In the genomic region with DNA sequence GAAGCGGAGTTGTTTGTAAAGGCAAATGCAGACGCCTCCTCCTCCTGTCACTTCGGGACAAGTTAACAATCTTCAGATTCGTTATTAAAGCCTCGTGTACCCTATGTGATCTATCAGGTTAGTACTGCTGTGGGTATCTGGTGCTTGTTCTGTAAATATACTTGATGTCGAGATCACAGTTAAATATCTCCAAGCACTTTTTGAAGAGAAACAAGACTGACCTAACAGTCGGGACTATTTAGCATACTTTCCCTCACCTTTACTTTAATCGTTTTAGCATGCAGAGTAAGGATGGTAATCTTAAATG, we compare ENCODE assay signal across 8 cellular contexts. TPM values are rescaled to one million over a fixed set of nuclear protein-coding genes. Genes with fewer than 3 reads are reported as not detected.
A peak's percentile ranks its signal among the peaks of the same experiment; 100 is the strongest.
DNase-seq lines count a peak whose midpoint lies in the region; ATAC-seq and TF ChIP-seq lines count a peak whose summit lies in the region.

No MANE protein-coding gene starts in this region.

- no peaks in the 10 kb centered on the region for H3K9me2 ChIP-seq in Karpas-422 (replicated peaks; ENCODE audit: insufficient read depth, low read length)

- H4K20me1 ChIP-seq in Karpas-422 (ENCODE audit: insufficient read depth, low read depth, low read length) = no peaks in the 10 kb centered on the region

- DNase-seq in CD4-positive, CD25-positive, alpha-beta regulatory T cell = no peak
- DNase-seq in Karpas-422 (no peak), nephron progenitor cell (no peak), NCI-H226 (no peak), dermis blood vessel endothelial cell (no peak), NCI-H82 (lab: John Stamatoyannopoulos, UW) (no peak)

- no peak for TF ChIP-seq CTCF in nephron progenitor cell (IDR thresholded peaks at IDR 0.05)

- peak overlapping the region; percentile 99 for H3K4me3 ChIP-seq in CD4-positive, CD25-positive, alpha-beta regulatory T cell (ENCODE audit: low read depth, low read length)
- H3K4me3 ChIP-seq in Karpas-422 (ENCODE audit: low read length) = peak overlapping the region; percentile 87

- peak overlapping the region; percentile 87 for H3K27ac ChIP-seq in CD4-positive, CD25-positive, alpha-beta regulatory T cell (ENCODE audit: insufficient read depth, low read length, poor library complexity, severe bottlenecking)
- peak overlapping the region; percentile 57 for H3K27ac ChIP-seq in Karpas-422 (ENCODE audit: low read length)

- peak overlapping the region; percentile 95 for H3K4me2 ChIP-seq in Karpas-422 (ENCODE audit: low read depth, low read length, poor library complexity, severe bottlenecking)

- H3K36me3 ChIP-seq in CD4-positive, CD25-positive, alpha-beta regulatory T cell (ENCODE audit: control insufficient read depth, insufficient read depth, low read length) = peaks cover 3% of the 10 kb centered on the region
- H3K36me3 ChIP-seq in Karpas-422 (ENCODE audit: insufficient read depth, low read length) = peaks cover 3% of the 10 kb centered on the region; the same call in 1 of the 2 replicates

- H3K9me3 ChIP-seq in CD4-positive, CD25-positive, alpha-beta regulatory T cell (ENCODE audit: control insufficient read depth in 2 of 2, low read length in 2 of 2) = no peaks in the 10 kb centered on the region
- no peaks in the 10 kb centered on the region for H3K9me3 ChIP-seq in Karpas-422 (ENCODE audit: low read length)

- H3K4me3 Mint-ChIP-seq in CD4-positive, CD25-positive, alpha-beta regulatory T cell = peak overlapping the region; percentile 91 to 99 (median 98)
- H3K4me3 Mint-ChIP-seq in dendritic cell treated with granulocyte-macrophage colony-stimulating factor and Interleukin-4, amounts not matched to agents 40 ng/mL and 50 ng/mL, for 4 days = peak overlapping the region; percentile 98
- peak overlapping the region; percentile 97 for H3K4me3 Mint-ChIP-seq in nephron progenitor cell

- H3K27ac Mint-ChIP-seq in CD4-positive, CD25-positive, alpha-beta regulatory T cell = peak overlapping the region; percentile 93 to 98 (median 96)
- peak overlapping the region; percentile 96 for H3K27ac Mint-ChIP-seq in dendritic cell treated with granulocyte-macrophage colony-stimulating factor and Interleukin-4, amounts not matched to agents 40 ng/mL and 50 ng/mL, for 4 days
- peak overlapping the region; percentile 97 for H3K27ac Mint-ChIP-seq in nephron progenitor cell

- H2AFZ ChIP-seq in Karpas-422 (ENCODE audit: low read length) = no peak overlapping the region

- intact Hi-C loops in dendritic cell treated with granulocyte-macrophage colony-stimulating factor and Interleukin-4, amounts not matched to agents 40 ng/mL and 50 ng/mL, for 4 days (cut with micrococcal nuclease) = loop anchor here (10.0 kb wide), 1 partner anchor 241 kb away; a partner anchor contains a TSS

- H3K4me1 Mint-ChIP-seq in CD4-positive, CD25-positive, alpha-beta regulatory T cell = peaks cover 19 to 42% (median 28%) of the 10 kb centered on the region in 4 donors
- H3K4me1 Mint-ChIP-seq in dendritic cell treated with granulocyte-macrophage colony-stimulating factor and Interleukin-4, amounts not matched to agents 40 ng/mL and 50 ng/mL, for 4 days (ENCODE audit: low read depth) = peaks cover 11% of the 10 kb centered on the region
- H3K4me1 Mint-ChIP-seq in nephron progenitor cell = peaks cover 27% of the 10 kb centered on the region

- H3K36me3 Mint-ChIP-seq in CD4-positive, CD25-positive, alpha-beta regulatory T cell = peaks cover 5% of the 10 kb centered on the region
- peaks cover 30% of the 10 kb centered on the region for H3K36me3 Mint-ChIP-seq in dendritic cell treated with granulocyte-macrophage colony-stimulating factor and Interleukin-4, amounts not matched to agents 40 ng/mL and 50 ng/mL, for 4 days (ENCODE audit: low read depth)
- peaks cover 33% of the 10 kb centered on the region for H3K36me3 Mint-ChIP-seq in nephron progenitor cell (ENCODE audit: low read depth)

- peaks cover 17% of the 10 kb centered on the region for H3K27me3 ChIP-seq in CD4-positive, CD25-positive, alpha-beta regulatory T cell (ENCODE audit: control insufficient read depth, insufficient read depth, low read length)
- no peaks in the 10 kb centered on the region for H3K27me3 ChIP-seq in Karpas-422 (ENCODE audit: low read length)

- peak overlapping the region; percentile 79 for H3K9ac ChIP-seq in Karpas-422 (ENCODE audit: low read length)

- peaks cover 51% of the 10 kb centered on the region for H3K79me2 ChIP-seq in Karpas-422 (ENCODE audit: low read length)

- peaks cover 14% of the 10 kb centered on the region for H3K27me3 Mint-ChIP-seq in CD4-positive, CD25-positive, alpha-beta regulatory T cell
- peaks cover 18% of the 10 kb centered on the region for H3K27me3 Mint-ChIP-seq in dendritic cell treated with granulocyte-macrophage colony-stimulating factor and Interleukin-4, amounts not matched to agents 40 ng/mL and 50 ng/mL, for 4 days
- H3K27me3 Mint-ChIP-seq in nephron progenitor cell (ENCODE audit: low read depth, poor library complexity) = peaks cover 41% of the 10 kb centered on the region

- peaks cover 0 to 2% (median 0%) of the 10 kb centered on the region in 7 donors for H3K9me3 Mint-ChIP-seq in CD4-positive, CD25-positive, alpha-beta regulatory T cell
- no peaks in the 10 kb centered on the region for H3K9me3 Mint-ChIP-seq in dendritic cell treated with granulocyte-macrophage colony-stimulating factor and Interleukin-4, amounts not matched to agents 40 ng/mL and 50 ng/mL, for 4 days
- H3K9me3 Mint-ChIP-seq in nephron progenitor cell = peaks cover 6% of the 10 kb centered on the region

- no peak for ATAC-seq in CD4-positive, CD25-positive, alpha-beta regulatory T cell (ENCODE audit: low read depth in 2 of 2)
- no peak for ATAC-seq in GM18870 (IDR thresholded peaks at IDR 0.05; ENCODE audit: unreplicated experiment)

- peaks cover 30% of the 10 kb centered on the region for H3K4me1 ChIP-seq in CD4-positive, CD25-positive, alpha-beta regulatory T cell (ENCODE audit: control insufficient read depth, insufficient read depth, low read length, poor library complexity, severe bottlenecking)
- H3K4me1 ChIP-seq in Karpas-422 (ENCODE audit: low read length) = peaks cover 34% of the 10 kb centered on the region

RNA-seq across cellular contexts. Expression of a gene that starts 0.7 kb away (rescaled TPM):
- total RNA-seq in CD4-positive, CD25-positive, alpha-beta regulatory T cell = 27.9 TPM
- 10 to 100 TPM; 19.0 to 30.6 (median 22.1) TPM for polyA plus RNA-seq in CD4-positive, CD25-positive, alpha-beta regulatory T cell
- 17.0 and 28.4 TPM in 2 replicates for total RNA-seq in Karpas-422 (2014; rRNA removed; shearing (Covaris generic); ENCODE audit: low replicate concordance)
- 44.2 and 49.5 TPM in 2 replicates for total RNA-seq in dermis blood vessel endothelial cell

RNA-seq across cellular contexts. Expression of a gene that starts 45.8 kb away (rescaled TPM):
- not detected for total RNA-seq in CD4-positive, CD25-positive, alpha-beta regulatory T cell
- polyA plus RNA-seq in CD4-positive, CD25-positive, alpha-beta regulatory T cell = not detected
- not detected in 2 replicates for total RNA-seq in Karpas-422 (2014; rRNA removed; shearing (Covaris generic); ENCODE audit: low replicate concordance)
- 0.05 and 0.17 TPM in 2 replicates for total RNA-seq in dermis blood vessel endothelial cell
